In the genomic region with DNA sequence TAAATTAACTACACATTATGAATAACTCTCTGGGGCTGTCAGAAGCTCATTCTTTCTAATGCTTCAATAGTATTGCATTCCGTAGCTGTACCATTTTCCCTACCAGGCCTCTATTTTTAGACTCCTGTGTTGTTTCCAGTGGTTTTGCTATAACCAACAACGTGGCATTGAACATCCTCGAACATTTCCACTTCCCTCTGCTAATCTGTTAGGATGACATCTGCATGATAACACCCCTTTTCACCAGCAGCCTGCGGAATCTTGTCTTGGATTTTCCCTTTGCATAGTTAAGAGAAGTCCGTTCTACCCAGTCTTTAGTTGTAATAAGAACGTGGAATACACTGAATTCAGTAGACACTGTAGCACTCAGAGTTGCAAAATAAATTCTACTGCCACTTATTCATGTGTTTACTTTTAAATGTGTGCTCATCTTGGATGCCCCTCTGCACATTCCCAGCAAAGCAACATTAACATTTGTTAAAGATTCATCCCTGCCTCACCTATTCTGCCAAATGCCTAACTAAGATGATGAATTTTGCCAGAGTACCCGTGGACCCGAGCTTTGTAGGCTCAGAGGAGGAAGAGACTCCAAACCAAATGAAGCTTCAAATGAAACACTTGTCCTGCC, we compare ENCODE assay signal across 18 cellular contexts. TPM values are rescaled to one million over a fixed set of nuclear protein-coding genes. Genes with fewer than 3 reads are reported as not detected.
DNase-seq lines count a peak whose midpoint lies in the region; ATAC-seq, FAIRE-seq and TF ChIP-seq lines count a peak whose summit lies in the region.
"Had no signal": no experiment of that assay in that cellular context is flagged by ENCODE, and none has a peak within 500 bp of the region (broad histone marks: within the 10 kb centered on the region; RNA-seq: fewer than 3 reads in every experiment).

No MANE protein-coding gene starts in this region.

- H3K9ac ChIP-seq in K562 (ENCODE audit: insufficient read depth in 1 of 2, low read depth in 2 of 2, low read length in 2 of 2) (no peak overlapping the region), iPS-18a (ENCODE audit: low read length) (no peak overlapping the region), neuronal stem cell (ENCODE audit: low read depth, low read length, poor library complexity) (no peak overlapping the region)
- H3K9ac ChIP-seq: SK-N-SH had no signal

- H3K9me1 ChIP-seq in K562 (ENCODE audit: control insufficient read depth, insufficient read depth, low read length), result no peaks in the 10 kb centered on the region

- in situ Hi-C loops in G401 (cut with HindIII; ENCODE audit: low sequenced_read_pairs), result no loop called here
- in situ Hi-C loops in K562 (cut with MboI), result no loop called here

- H2BK12ac ChIP-seq in neuronal stem cell (ENCODE audit: low read length), result no peak overlapping the region

- H4K8ac ChIP-seq in neuronal stem cell (ENCODE audit: low read depth, low read length), result no peak overlapping the region

- intact Hi-C loops in K562 (cut with micrococcal nuclease), result no loop called here

- H2BK15ac ChIP-seq in neuronal stem cell (ENCODE audit: low read length), result no peak overlapping the region

- CTCF ChIA-PET in K562 (lab: Yijun Ruan, JAX; ENCODE audit: low intra/inter-chr PET ratio), result no interaction called here

- no peak overlapping the region for H2AK5ac ChIP-seq in neuronal stem cell (ENCODE audit: low read depth, low read length)

- H3K4me2 ChIP-seq in K562 (ENCODE audit: insufficient read depth, low read length), result no peak overlapping the region
- no peak overlapping the region for H3K4me2 ChIP-seq in neuronal stem cell (ENCODE audit: insufficient read depth, low read length, poor library complexity, severe bottlenecking)
- H3K4me2 ChIP-seq: SK-N-SH had no signal

- no peak overlapping the region for H3K4me3 ChIP-seq in K562
- H3K4me3 ChIP-seq in iPS-18a (ENCODE audit: low read length), result peak overlapping the region; percentile 8
- no peak overlapping the region for H3K4me3 ChIP-seq in neuronal stem cell (ENCODE audit: low read length in 2 of 2)
- H3K4me3 ChIP-seq: GM12878 had no signal

- no peaks in the 10 kb centered on the region for H3K79me1 ChIP-seq in neuronal stem cell (ENCODE audit: low read depth, low read length)

- no peak overlapping the region for H3K23ac ChIP-seq in neuronal stem cell (ENCODE audit: low read depth, low read length, poor library complexity)

- H3K4ac ChIP-seq in neuronal stem cell (ENCODE audit: low read length), result no peak overlapping the region

- DNase-seq in G401 (ENCODE audit: low spot score) (peak; percentile 59), K562 (ENCODE audit: extremely low read depth in 1 of 4, low spot score in 3 of 4) (no peak), neuronal stem cell (ENCODE audit: low spot score) (no peak), NCI-H82 (lab: John Stamatoyannopoulos, UW) (no peak), caudate nucleus (lab: John Stamatoyannopoulos, UW) (no peak), activated T-cell treated with anti-CD3 and anti-CD28 coated beads for 4 hours (no peak)
- DNase-seq: HFFc6, Kasumi-1, NCI-H1417, NCI-H1930, NCI-H2171 treated with DMSO at 0.1 percent for 48 hours, NCI-H774, SK-N-SH had no signal

- H3K9me3 ChIP-seq in K562 (replicated peaks; ENCODE audit: control insufficient read depth, insufficient read depth, low read depth, low read length) (no peaks in the 10 kb centered on the region), iPS-18a (ENCODE audit: control insufficient read depth, low read depth, low read length) (no peaks in the 10 kb centered on the region), neuronal stem cell (replicated peaks in 1 of 2; ENCODE audit: control insufficient read depth in 2 of 2, insufficient read depth in 1 of 2, low read depth in 1 of 2, low read length in 2 of 2) (peaks cover 0 to 2% of the 10 kb centered on the region in 2 donors)
- H3K9me3 ChIP-seq: SK-N-SH had no signal

- peak; percentile 6 for FAIRE-seq in K562 (lab: Jason Lieb, UNC)
- FAIRE-seq: GM12878, GM18507 had no signal

- H2AFZ ChIP-seq in K562 (ENCODE audit: low read depth, low read length) (no peak overlapping the region), neuronal stem cell (ENCODE audit: low read length) (peak overlapping the region; percentile 36)

- H2BK5ac ChIP-seq in neuronal stem cell (ENCODE audit: low read length), result no peak overlapping the region

- POLR2A ChIA-PET in K562 (lab: Yijun Ruan, JAX), result interaction anchor here (1.0 kb wide), 1 partner anchor 10 kb away, joined by 3 read pairs; no protein-coding TSS in a partner anchor

- ATAC-seq in K562 (no peak), GM19463 (IDR thresholded peaks at IDR 0.05; ENCODE audit: unreplicated experiment) (no peak)
- ATAC-seq: GM12878, Right ventricle myocardium inferior had no signal

- peaks cover 17% of the 10 kb centered on the region; the same call in 2 of the 3 replicates for H3K36me3 ChIP-seq in K562 (ENCODE audit: control insufficient read depth, insufficient read depth, low read length)
- H3K36me3 ChIP-seq in iPS-18a (ENCODE audit: control insufficient read depth, low read depth, low read length), result peaks cover 12% of the 10 kb centered on the region
- peaks cover 0 to 6% of the 10 kb centered on the region in 2 donors for H3K36me3 ChIP-seq in neuronal stem cell (replicated peaks in 1 of 2; ENCODE audit: control insufficient read depth in 2 of 2, insufficient read depth in 2 of 2, low read length in 2 of 2)

- WGBS in K562 (ENCODE audit: insufficient coverage, low coverage, missing lambda C conversion rate), result 59% methylated on average over 8 of the region's 8 CpGs
- WGBS in neuronal stem cell (ENCODE audit: extremely low coverage in 2 of 2, insufficient read length in 2 of 2, insufficient replicate concordance in 1 of 2), 2 donors, result no CpG with 5 or more reads among the region's 8 CpGs

- H3K18ac ChIP-seq in neuronal stem cell (ENCODE audit: low read length), result no peak overlapping the region

- no peak overlapping the region for H3K14ac ChIP-seq in neuronal stem cell (ENCODE audit: low read length)

- TF ChIP-seq CTCF in K562 (IDR thresholded peaks at IDR 0.05 in 2 of 3, conservative IDR thresholded peaks at IDR 0.05 in 1 of 3; ENCODE audit: insufficient read depth in 2 of 3, low read depth in 1 of 3, low read length in 3 of 3), result no peak

- BruUV-seq in K562 (replicated peaks; lab: Mats Ljungman, UMichigan), result no TSS peak

- no peak for TF ChIP-seq POLR2A in K562 (conservative IDR thresholded peaks at IDR 0.05)

- H3K4me1 ChIP-seq in K562 (replicated peaks in 1 of 2; ENCODE audit: control insufficient read depth in 2 of 2, insufficient read depth in 2 of 2, low read length in 2 of 2), result no peaks in the 10 kb centered on the region
- peaks cover 28% of the 10 kb centered on the region for H3K4me1 ChIP-seq in iPS-18a (ENCODE audit: control insufficient read depth, low read depth, low read length)
- peaks cover 2 to 4% of the 10 kb centered on the region in 2 donors for H3K4me1 ChIP-seq in neuronal stem cell (ENCODE audit: control insufficient read depth in 2 of 2, insufficient read depth in 1 of 2, low read depth in 1 of 2, low read length in 2 of 2)

- no peak overlapping the region for H4K91ac ChIP-seq in neuronal stem cell (ENCODE audit: low read depth, low read length, poor library complexity)

- H2BK120ac ChIP-seq in neuronal stem cell (ENCODE audit: low read depth, low read length), result no peak overlapping the region

- H4K20me1 ChIP-seq in K562 (replicated peaks; ENCODE audit: control insufficient read depth, insufficient read depth, low read length), result no peaks in the 10 kb centered on the region

- H3K27me3 ChIP-seq in K562 (ENCODE audit: control insufficient read depth in 2 of 2, insufficient read depth in 2 of 2, low read length in 2 of 2), result no peaks in the 10 kb centered on the region
- no peaks in the 10 kb centered on the region for H3K27me3 ChIP-seq in iPS-18a (ENCODE audit: control insufficient read depth, insufficient read depth, low read length)
- H3K27me3 ChIP-seq in neuronal stem cell (ENCODE audit: control insufficient read depth in 3 of 3, insufficient read depth in 3 of 3, low read depth in 1 of 3, low read length in 3 of 3), result no peaks in the 10 kb centered on the region

- TF ChIP-seq EP300 in K562 (IDR thresholded peaks at IDR 0.05; ENCODE audit: low read length), result no peak

- no peaks in the 10 kb centered on the region for H3K79me2 ChIP-seq in K562 (ENCODE audit: control insufficient read depth, insufficient read depth, low read length)

- TF ChIP-seq RAD21 in K562 (CRISPR knock-in tag; conservative IDR thresholded peaks at IDR 0.05 in 1 of 2, IDR thresholded peaks at IDR 0.05 in 1 of 2), result no peak

- H3K27ac ChIP-seq in K562 (ENCODE audit: extremely low read depth, low read depth, low read length), result no peak overlapping the region
- no peak overlapping the region for H3K27ac ChIP-seq in iPS-18a (ENCODE audit: low read length)
- no peak overlapping the region for H3K27ac ChIP-seq in neuronal stem cell (replicated peaks; ENCODE audit: low read length)
- H3K27ac ChIP-seq in caudate nucleus (ENCODE audit: low read depth, low read length), result no peak overlapping the region

TF ChIP-seq in K562, 482 proteins besides CTCF, POLR2A, EP300 and RAD21 (continues in another document):
- no peak for TF ChIP-seq ZNF140 (CRISPR knock-in tag; IDR thresholded peaks at IDR 0.05)

RNA-seq across cellular contexts. Expression of gene SEL1L3, which starts 55.6 kb away (rescaled TPM):
- total RNA-seq in G401 (2014; rRNA removed; shearing (Covaris generic)), result 133 and 134 TPM in 2 replicates
- 239 and 361 TPM in 2 replicates for total RNA-seq in K562 (2011; cell fraction: chromatin; rRNA removed; ENCODE audit: low replicate concordance)
- total RNA-seq in K562 (2011; cell fraction: nucleolus; rRNA removed), result 50.2 and 64.2 TPM in 2 replicates
- total RNA-seq in K562 (2011; cell fraction: nucleoplasm; rRNA removed), result 170 and 237 TPM in 2 replicates
- total RNA-seq in K562 (2014; rRNA removed) (16.9 and 19.4 TPM in 2 replicates), K562 (2014; rRNA removed; fragmentation: Illumina TruSeq; extraction: Trizol) (29.6 and 38.5 TPM in 2 replicates), K562 (2015; rRNA removed; fragmentation: Illumina TruSeq; extraction: Trizol) (10.0 and 10.2 TPM in 2 replicates), K562 (2021) (21.3 and 25.4 TPM in 2 replicates)
- polyA plus RNA-seq in K562 (2011; rRNA removed) (37.5 and 44.3 TPM in 2 replicates), K562 (2014; fragmentation: Illumina TruSeq; extraction: Trizol) (33.2 and 43.0 TPM in 2 replicates), K562 (2014; fragmentation: Nextera tagmentation; extraction: Ambion mirVana) (10 to 100 TPM; 14.6 to 14.7 TPM), K562 (2014; rRNA removed) (21.6 and 22.4 TPM in 2 replicates)
- polyA plus RNA-seq in K562 (2011; cell fraction: cytosol; rRNA removed), result 17.1 and 17.3 TPM in 2 replicates
- 33.7 and 36.1 TPM in 2 replicates for polyA plus RNA-seq in K562 (2011; cell fraction: nucleus; rRNA removed)
- 12.5 and 61.2 TPM in 2 replicates for polyA plus RNA-seq in K562 (2012)
- 83.6 and 102 TPM in 2 replicates for polyA minus RNA-seq in K562 (2011; rRNA and poly(A)+ RNA removed)
- polyA minus RNA-seq in K562 (2011; cell fraction: cytosol; rRNA and poly(A)+ RNA removed), result 12.3 and 17.6 TPM in 2 replicates
- 21.1 and 66.1 TPM in 2 replicates for polyA minus RNA-seq in K562 (2011; cell fraction: nucleus; rRNA and poly(A)+ RNA removed)
- 37.6 TPM for polyA plus RNA-seq in neuronal stem cell (2013, experiment 1 of 2)
- 34.7 TPM for polyA plus RNA-seq in neuronal stem cell (2013, experiment 2 of 2)
